In the genomic region with DNA sequence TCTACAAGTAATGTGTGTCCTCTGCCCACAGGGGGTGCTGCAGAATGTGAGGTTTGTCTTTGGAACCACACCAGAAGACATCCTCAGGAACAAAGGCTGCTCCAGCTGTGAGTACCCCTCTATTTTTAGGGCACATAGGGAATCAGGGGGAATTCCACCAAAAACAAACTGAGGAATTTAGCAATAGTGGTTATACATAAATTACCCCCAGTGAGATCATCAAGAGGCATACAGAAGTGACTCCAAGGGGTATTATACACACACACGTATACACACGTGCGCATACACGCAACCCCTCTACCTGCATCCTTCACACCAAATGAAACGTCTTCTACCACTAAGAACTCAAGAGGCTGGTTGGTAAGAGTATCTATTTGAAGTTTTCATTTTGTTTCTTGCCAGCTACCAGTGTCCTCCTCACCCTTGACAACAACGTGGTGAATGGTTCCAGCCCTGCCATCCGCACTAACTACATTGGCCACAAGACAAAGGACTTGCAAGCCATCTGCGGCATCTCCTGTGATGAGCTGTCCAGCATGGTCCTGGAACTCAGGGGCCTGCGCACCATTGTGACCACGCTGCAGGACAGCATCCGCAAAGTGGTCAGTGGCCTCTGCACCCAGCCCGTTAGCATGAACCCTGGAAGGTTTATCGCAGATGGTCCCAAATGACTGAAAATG, we compare ENCODE assay signal across 9 cellular contexts. TPM values are rescaled to one million over a fixed set of nuclear protein-coding genes. Genes with fewer than 3 reads are reported as not detected.
DNase-seq lines count a peak whose midpoint lies in the region; ATAC-seq, FAIRE-seq and TF ChIP-seq lines count a peak whose summit lies in the region.
"Had no signal": no experiment of that assay in that cellular context is flagged by ENCODE, and none has a peak within 500 bp of the region (broad histone marks: within the 10 kb centered on the region; RNA-seq: fewer than 3 reads in every experiment).

No MANE protein-coding gene starts in this region.

- DNase-seq in activated naive CD4-positive, alpha-beta T cell treated with anti-CD3 and anti-CD28 coated beads for 36 hours, result peak; percentile 59
- DNase-seq in activated naive CD4-positive, alpha-beta T cell treated with anti-CD3 and anti-CD28 coated beads, Interleukin-2, amount 50 U/mL, for 16 hours, result no peak
- DNase-seq in activated CD8-positive, alpha-beta T cell treated with anti-CD3 and anti-CD28 coated beads, Interleukin-2, amount 10 ng/mL, durations not matched to agents 7 days and 5 days, result peak; percentile 55
- DNase-seq in kidney, result peak; percentile 66
- peak; percentile 75 for DNase-seq in transverse colon
- no peak for DNase-seq in mucosa of gallbladder (ENCODE audit: low spot score)
- DNase-seq in thyroid gland, result no peak

- H3K27me3 Mint-ChIP-seq in activated naive CD4-positive, alpha-beta T cell treated with anti-CD3 and anti-CD28 coated beads for 36 hours (ENCODE audit: low read depth), result peaks cover 37% of the 10 kb centered on the region
- peaks cover 36% of the 10 kb centered on the region for H3K27me3 Mint-ChIP-seq in activated CD8-positive, alpha-beta T cell treated with anti-CD3 and anti-CD28 coated beads, Interleukin-2, amount 10 ng/mL, durations not matched to agents 7 days and 5 days (ENCODE audit: low read depth)

- FAIRE-seq in kidney (lab: Jason Lieb, UNC), result no peak
- FAIRE-seq: TTC549 had no signal

- H3K27ac Mint-ChIP-seq in activated naive CD4-positive, alpha-beta T cell treated with anti-CD3 and anti-CD28 coated beads for 36 hours, result no peak overlapping the region
- H3K27ac Mint-ChIP-seq in activated CD8-positive, alpha-beta T cell treated with anti-CD3 and anti-CD28 coated beads, Interleukin-2, amount 10 ng/mL, durations not matched to agents 7 days and 5 days, result no peak overlapping the region

- peaks cover 35 to 70% of the 10 kb centered on the region in 2 donors for H3K36me3 ChIP-seq in kidney (ENCODE audit: control insufficient read depth in 1 of 2, insufficient read depth in 2 of 2, low read length in 2 of 2)
- peaks cover 0 to 39% (median 10%) of the 10 kb centered on the region in 4 donors for H3K36me3 ChIP-seq in transverse colon
- H3K36me3 ChIP-seq in thyroid gland, result peaks cover 8 to 10% of the 10 kb centered on the region in 2 donors

- intact Hi-C loops in activated naive CD4-positive, alpha-beta T cell treated with anti-CD3 and anti-CD28 coated beads for 36 hours (cut with micrococcal nuclease), result loop anchor here (2.0 to 5.0 kb wide), 2 partner anchors 47 to 289 kb away; no protein-coding TSS in a partner anchor
- intact Hi-C loops in kidney (cut with DNase I), result loop anchor here (10.0 kb wide), 1 partner anchor 879 kb away; no protein-coding TSS in a partner anchor
- intact Hi-C loops in transverse colon (cut with DNase I; ENCODE audit: low total_unique reads), result loop anchor here (5.0 kb wide), 1 partner anchor 111 kb away; no protein-coding TSS in a partner anchor
- intact Hi-C loops in thyroid gland (cut with DNase I), result loop anchor here (5.0 to 10.0 kb wide), 2 partner anchors 171 to 411 kb away; no protein-coding TSS in a partner anchor

- ATAC-seq in activated CD8-positive, alpha-beta T cell treated with anti-CD3 and anti-CD28 coated beads, Interleukin-2, amount 10 ng/mL, durations not matched to agents 7 days and 5 days, result no peak
- no peak for ATAC-seq in HG03460 (IDR thresholded peaks at IDR 0.05; ENCODE audit: unreplicated experiment)

- H3K4me3 ChIP-seq in kidney (ENCODE audit: low read length in 2 of 2) (peak overlapping the region; percentile 86 to 89), transverse colon (peak overlapping the region in 3 of 4 donors; percentile 55 to 83 (median 57)), thyroid gland (replicated peaks in 1 of 3) (no peak overlapping the region)

- no peaks in the 10 kb centered on the region for H3K9me3 Mint-ChIP-seq in activated naive CD4-positive, alpha-beta T cell treated with anti-CD3 and anti-CD28 coated beads for 36 hours
- no peaks in the 10 kb centered on the region for H3K9me3 Mint-ChIP-seq in activated CD8-positive, alpha-beta T cell treated with anti-CD3 and anti-CD28 coated beads, Interleukin-2, amount 10 ng/mL, durations not matched to agents 7 days and 5 days (ENCODE audit: insufficient read depth)

- H3K9me3 ChIP-seq in kidney (ENCODE audit: control insufficient read depth in 1 of 2, low read length in 2 of 2), result no peaks in the 10 kb centered on the region
- no peaks in the 10 kb centered on the region for H3K9me3 ChIP-seq in transverse colon
- H3K9me3 ChIP-seq in thyroid gland, result no peaks in the 10 kb centered on the region

- TF ChIP-seq POLR2A in transverse colon (IDR thresholded peaks at IDR 0.05), result peak; percentile 14
- TF ChIP-seq POLR2A in thyroid gland (IDR thresholded peaks at IDR 0.05), result no peak

- CTCF ChIA-PET in activated naive CD4-positive, alpha-beta T cell treated with anti-CD3 and anti-CD28 coated beads for 36 hours (lab: Charles Lee), result interaction anchor here (0.6 to 2.4 kb wide), 3 partner anchors 173 to 788 kb away, joined by 3 to 11 read pairs (median 3); no protein-coding TSS in a partner anchor
- CTCF ChIA-PET in activated CD8-positive, alpha-beta T cell treated with anti-CD3 and anti-CD28 coated beads, Interleukin-2, amount 10 ng/mL, durations not matched to agents 7 days and 5 days (lab: Charles Lee), result interaction anchor here (0.7 to 11.0 kb wide), 14 partner anchors 15 to 1144 kb away, joined by 3 to 179 read pairs (median 4); no protein-coding TSS in a partner anchor

- no peak overlapping the region for H3K4me3 Mint-ChIP-seq in activated naive CD4-positive, alpha-beta T cell treated with anti-CD3 and anti-CD28 coated beads for 36 hours
- H3K4me3 Mint-ChIP-seq in activated CD8-positive, alpha-beta T cell treated with anti-CD3 and anti-CD28 coated beads, Interleukin-2, amount 10 ng/mL, durations not matched to agents 7 days and 5 days, result no peak overlapping the region

- peaks cover 9% of the 10 kb centered on the region for H3K4me1 Mint-ChIP-seq in activated naive CD4-positive, alpha-beta T cell treated with anti-CD3 and anti-CD28 coated beads for 36 hours (ENCODE audit: low read depth)
- H3K4me1 Mint-ChIP-seq in activated CD8-positive, alpha-beta T cell treated with anti-CD3 and anti-CD28 coated beads, Interleukin-2, amount 10 ng/mL, durations not matched to agents 7 days and 5 days (ENCODE audit: low read depth), result peaks cover 43% of the 10 kb centered on the region

- POLR2A ChIA-PET in activated CD8-positive, alpha-beta T cell treated with anti-CD3 and anti-CD28 coated beads, Interleukin-2, amount 10 ng/mL, durations not matched to agents 7 days and 5 days (lab: Charles Lee), result no interaction called here

- no peak for TF ChIP-seq EP300 in transverse colon (IDR thresholded peaks at IDR 0.05; ENCODE audit: low read depth)

- H3K36me3 Mint-ChIP-seq in activated naive CD4-positive, alpha-beta T cell treated with anti-CD3 and anti-CD28 coated beads for 36 hours (ENCODE audit: low read depth), result no peaks in the 10 kb centered on the region
- H3K36me3 Mint-ChIP-seq in activated CD8-positive, alpha-beta T cell treated with anti-CD3 and anti-CD28 coated beads, Interleukin-2, amount 10 ng/mL, durations not matched to agents 7 days and 5 days (ENCODE audit: low read depth), result no peaks in the 10 kb centered on the region

- in situ Hi-C loops in transverse colon (cut with MboI; ENCODE audit: low pct_ligation_motif_present in 1 of 4, low pct_unique_long_range_greater_than_20kb in 1 of 4, low sequenced_read_pairs in 3 of 4), result loop anchor here (10.0 to 25.0 kb wide), 6 partner anchors 179 to 879 kb away; no protein-coding TSS in a partner anchor

- H3K27me3 ChIP-seq in transverse colon, result no peaks in the 10 kb centered on the region
- no peaks in the 10 kb centered on the region for H3K27me3 ChIP-seq in thyroid gland

- 43 to 50% methylated on average over 3 to 13 of the region's 13 CpGs for WGBS in transverse colon (ENCODE audit: low coverage in 1 of 2), 2 donors
- WGBS in thyroid gland, 2 donors, result 93% methylated on average over 13 of the region's 13 CpGs

- peak overlapping the region in 1 of 2 donors; percentile 34 for H3K27ac ChIP-seq in kidney (ENCODE audit: low read depth in 2 of 2, low read length in 2 of 2)
- H3K27ac ChIP-seq in transverse colon, result peak overlapping the region; percentile 86 to 97 (median 95)
- no peak overlapping the region for H3K27ac ChIP-seq in thyroid gland

- peaks cover 46 to 48% of the 10 kb centered on the region in 2 donors for H3K4me1 ChIP-seq in kidney (ENCODE audit: control insufficient read depth in 1 of 2, insufficient read depth in 1 of 2, low read depth in 1 of 2, low read length in 2 of 2)
- H3K4me1 ChIP-seq in transverse colon, result peaks cover 16 to 83% (median 54%) of the 10 kb centered on the region in 4 donors
- H3K4me1 ChIP-seq in thyroid gland, result peaks cover 7 to 8% of the 10 kb centered on the region in 2 donors

- H3K9ac ChIP-seq in kidney (ENCODE audit: low read length in 2 of 2), result peak overlapping the region; percentile 12 to 49

- TF ChIP-seq CTCF in kidney (IDR thresholded peaks at IDR 0.05; ENCODE audit: borderline replicate concordance, extremely low read depth, insufficient read depth), result peak; percentile 29
- TF ChIP-seq CTCF in transverse colon (IDR thresholded peaks at IDR 0.05), result peak in 4 of 5 experiments; percentile 32 to 53 (median 52)
- peak in 1 of 6 experiments; percentile 18 for TF ChIP-seq CTCF in thyroid gland (IDR thresholded peaks at IDR 0.05)

RNA-seq across cellular contexts. Expression of a gene that starts 2.8 kb away (rescaled TPM):
- under 1 TPM; 0.02 to 0.20 TPM for total RNA-seq in activated naive CD4-positive, alpha-beta T cell treated with anti-CD3 and anti-CD28 coated beads for 36 hours
- total RNA-seq in activated CD8-positive, alpha-beta T cell treated with anti-CD3 and anti-CD28 coated beads, Interleukin-2, amount 10 ng/mL, durations not matched to agents 7 days and 5 days, result 1 to 10 TPM in 1 of 2 experiments, under 1 TPM in 1; 0.87 to 1.2 TPM
- 377 TPM for total RNA-seq in kidney
- 26.4 TPM for polyA plus RNA-seq in kidney (ENCODE audit: insufficient read depth, low read depth, low replicate concordance)
- total RNA-seq in transverse colon, result 100 to 1,000 TPM; 197 to 753 (median 410) TPM
- 184 TPM for total RNA-seq in mucosa of gallbladder
- total RNA-seq in thyroid gland, result 100 to 1,000 TPM in 1 of 4 donors, 10 to 100 TPM in 3; 15.3 to 155 (median 57.8) TPM

Comparison
In these comparisons a context has a peak if more than half of its experiments do, and no peak if none do; other contexts are left out.
1. DNase-seq: peak in activated naive CD4-positive, alpha-beta T cell treated with anti-CD3 and anti-CD28 coated beads for 36 hours (single experiment), activated CD8-positive, alpha-beta T cell treated with anti-CD3 and anti-CD28 coated beads, Interleukin-2, amount 10 ng/mL, durations not matched to agents 7 days and 5 days (single experiment), kidney (single experiment) and transverse colon (single experiment); none in activated naive CD4-positive, alpha-beta T cell treated with anti-CD3 and anti-CD28 coated beads, Interleukin-2, amount 50 U/mL, for 16 hours (single experiment), mucosa of gallbladder (single experiment) and thyroid gland (0 of 2).
2. H3K27ac ChIP-seq: peak in transverse colon (4 of 4); none in thyroid gland (0 of 3).
3. H3K4me3 ChIP-seq: peak in kidney (2 of 2) and transverse colon (3 of 4); none in thyroid gland (0 of 3).
4. RNA of a gene that starts 2.8 kb away (total RNA-seq): 197 to 753 TPM in transverse colon, 377 TPM in kidney (single experiment), 184 TPM in mucosa of gallbladder (single experiment) and 15.3 to 155 TPM in thyroid gland; 0.87 to 1.2 TPM in activated CD8-positive, alpha-beta T cell treated with anti-CD3 and anti-CD28 coated beads, Interleukin-2, amount 10 ng/mL, durations not matched to agents 7 days and 5 days and 0.02 to 0.20 TPM in activated naive CD4-positive, alpha-beta T cell treated with anti-CD3 and anti-CD28 coated beads for 36 hours; every median in the first group is over 4 times any median in the second.